In genomic region chr9:134373269-134373668, GRCh38 we compare ENCODE assay signal across 12 cellular contexts. TPM values are rescaled to one million over a fixed set of nuclear protein-coding genes. Genes with fewer than 3 reads are reported as not detected.
DNase-seq lines count a peak whose midpoint lies in the region; ATAC-seq and TF ChIP-seq lines count a peak whose summit lies in the region.
"Had no signal": no experiment of that assay in that cellular context is flagged by ENCODE, and none has a peak within 500 bp of the region (broad histone marks: within the 10 kb centered on the region; RNA-seq: fewer than 3 reads in every experiment).

No MANE protein-coding gene starts in this region.

- DNase-seq in H9 (no peak), left lung (no peak), KG1 (lab: John Stamatoyannopoulos, UW) (no peak), islet precursor cell (no peak)
- no peak for DNase-seq in stimulated activated CD8-positive, alpha-beta memory T cell treated with anti-CD3 and anti-CD28 coated beads, Interleukin-4, amount 100 ng/mL, for 48 hours
- DNase-seq: activated T-cell treated with anti-CD3 and anti-CD28 coated beads, Interleukin-2, amount 50 U/mL, for 48 hours; SHP77 had no signal

- peaks cover 3% of the 10 kb centered on the region; the same call in 1 of the 2 replicates for H3K79me2 ChIP-seq in H9 (ENCODE audit: insufficient read depth, low read length)

- H3K4me2 ChIP-seq in H9 (ENCODE audit: insufficient read depth, insufficient read length, low read length): no peak overlapping the region

- no peak overlapping the region for H3K27ac Mint-ChIP-seq in H9

- H3K36me3 ChIP-seq in left lung (no peaks in the 10 kb centered on the region), subcutaneous abdominal adipose tissue (ENCODE audit: control insufficient read depth in 5 of 5, insufficient read depth in 5 of 5, low read length in 5 of 5) (no peaks in the 10 kb centered on the region)

- H3K9me3 ChIP-seq in H9 (ENCODE audit: control insufficient read depth, low read depth, low read length): no peaks in the 10 kb centered on the region
- no peaks in the 10 kb centered on the region for H3K9me3 ChIP-seq in left lung
- H3K9me3 ChIP-seq in subcutaneous abdominal adipose tissue (ENCODE audit: control insufficient read depth in 5 of 5, low read length in 5 of 5): no peaks in the 10 kb centered on the region

- intact Hi-C loops in left lung (cut with DNase I): no loop called here

- H3K4me1 ChIP-seq in H9 (ENCODE audit: insufficient read depth, low read length) (no peaks in the 10 kb centered on the region), left lung (peaks cover 52 to 94% of the 10 kb centered on the region in 2 donors), subcutaneous abdominal adipose tissue (ENCODE audit: control insufficient read depth in 5 of 5, insufficient read depth in 5 of 5, low read length in 5 of 5) (peaks cover 26 to 96% (median 92%) of the 10 kb centered on the region in 5 donors)

- H4K20me1 ChIP-seq in H9 (ENCODE audit: control insufficient read depth, insufficient read depth, insufficient read length): no peaks in the 10 kb centered on the region

- peaks cover 0 to 14% of the 10 kb centered on the region in 2 experiments; a peak in 3 of 4 replicates for H3K4me1 Mint-ChIP-seq in H9

- H2AK5ac ChIP-seq in H9 (ENCODE audit: insufficient read length, low read length): no peak overlapping the region

- no peak for ATAC-seq in left lung
- no peak for ATAC-seq in GM19328 (IDR thresholded peaks at IDR 0.05; ENCODE audit: unreplicated experiment)

- no peak overlapping the region for H2BK5ac ChIP-seq in H9 (ENCODE audit: insufficient read length, low read length)

- H2BK15ac ChIP-seq in H9 (ENCODE audit: low read depth, low read length): no peak overlapping the region

- no peak overlapping the region for H2BK120ac ChIP-seq in H9 (ENCODE audit: low read depth, low read length, poor library complexity, severe bottlenecking)

- no peak overlapping the region for H2AFZ ChIP-seq in H9 (ENCODE audit: low read length)

- H3K23me2 ChIP-seq in H9 (ENCODE audit: insufficient read length, low read depth, low read length, poor library complexity, severe bottlenecking): no peaks in the 10 kb centered on the region

- H3K56ac ChIP-seq in H9 (ENCODE audit: insufficient read length, low read depth, low read length): no peak overlapping the region

- no peak overlapping the region for H2BK12ac ChIP-seq in H9 (ENCODE audit: insufficient read length, low read depth, low read length)

- no peaks in the 10 kb centered on the region for H3K27me3 Mint-ChIP-seq in H9 (ENCODE audit: low read depth)
- H3K27me3 Mint-ChIP-seq: brain had no signal

- no peak overlapping the region for H4K8ac ChIP-seq in H9 (replicated peaks; ENCODE audit: insufficient read length, low read depth, low read length)

- H3K36me3 Mint-ChIP-seq in H9 (ENCODE audit: insufficient read depth in 1 of 3, low read depth in 3 of 3): no peaks in the 10 kb centered on the region; a peak in 1 of 7 replicates
- H3K36me3 Mint-ChIP-seq: brain had no signal

- no peak overlapping the region for H3K23ac ChIP-seq in H9 (ENCODE audit: insufficient read length, low read depth, low read length)

- H3K18ac ChIP-seq in H9 (ENCODE audit: insufficient read length, low read depth, low read length): no peak overlapping the region

- H4K5ac ChIP-seq in H9 (ENCODE audit: insufficient read length, low read depth, low read length): no peak overlapping the region

- no peak overlapping the region for H3K14ac ChIP-seq in H9 (ENCODE audit: insufficient read depth, low read length)

- no peak overlapping the region for H2BK20ac ChIP-seq in H9 (ENCODE audit: low read depth, low read length, poor library complexity, severe bottlenecking)

- H3K27ac ChIP-seq in H9 (ENCODE audit: insufficient read length, low read depth, low read length) (no peak overlapping the region), VCaP (peak overlapping the region; percentile 47; the same call in 1 of the 2 replicates), left lung (peak overlapping the region; percentile 83 to 98), subcutaneous abdominal adipose tissue (ENCODE audit: low read depth, low read length) (peak overlapping the region; percentile 89)

- no peak overlapping the region for H4K91ac ChIP-seq in H9 (ENCODE audit: insufficient read length, low read depth, low read length)

- H3K4me3 ChIP-seq in left lung (peak overlapping the region in 1 of 2 donors; percentile 35), subcutaneous abdominal adipose tissue (ENCODE audit: low read depth in 1 of 5, low read length in 5 of 5) (no peak overlapping the region)

- H3K9ac ChIP-seq in H9 (ENCODE audit: extremely low read depth, insufficient read length, low read length) (no peak overlapping the region), subcutaneous abdominal adipose tissue (ENCODE audit: low read length in 5 of 5) (peak overlapping the region in 2 of 5 donors; percentile 74)

- TF ChIP-seq CTCF in H9 (conservative IDR thresholded peaks at IDR 0.05): 0 out of 3 replicates have a peak, but pooled peaks have one; percentile 24
- TF ChIP-seq CTCF in VCaP (conservative IDR thresholded peaks at IDR 0.05): no peak
- TF ChIP-seq CTCF in left lung (IDR thresholded peaks at IDR 0.05): peak in 1 of 2 donors; percentile 6

- H3T11ph ChIP-seq in H9 (ENCODE audit: low read length): no peak overlapping the region

- H3K79me1 ChIP-seq in H9 (ENCODE audit: insufficient read depth, low read depth, low read length, poor library complexity, severe bottlenecking): no peaks in the 10 kb centered on the region

- H3K27me3 ChIP-seq in H9 (ENCODE audit: insufficient read depth, low read length): no peaks in the 10 kb centered on the region
- H3K27me3 ChIP-seq in left lung: no peaks in the 10 kb centered on the region
- H3K27me3 ChIP-seq in subcutaneous abdominal adipose tissue (ENCODE audit: control insufficient read depth in 5 of 5, insufficient read depth in 4 of 5, low read length in 5 of 5): no peaks in the 10 kb centered on the region

- no peaks in the 10 kb centered on the region for H3K9me3 Mint-ChIP-seq in H9
- H3K9me3 Mint-ChIP-seq: brain, neural crest cell had no signal

- no peak overlapping the region for H3K4ac ChIP-seq in H9 (ENCODE audit: low read depth, low read length)

- no CpG with 5 or more reads among the region's 13 CpGs for WGBS in H9 (ENCODE audit: extremely low coverage, insufficient read length, low lambda C conversion rate)

- H3K4me3 Mint-ChIP-seq in H9: no peak overlapping the region
- H3K4me3 Mint-ChIP-seq: brain, neural crest cell had no signal

RNA-seq across cellular contexts. Expression of gene RXRA, which starts 47.0 kb away (rescaled TPM):
- total RNA-seq in H9 (2021) (29.9 and 30.1 TPM in 2 replicates), left lung (10 to 100 TPM; 56.7 to 79.5 TPM)
